Comparison of ENCODE assay signal across 25 cellular contexts in the genomic region with DNA sequence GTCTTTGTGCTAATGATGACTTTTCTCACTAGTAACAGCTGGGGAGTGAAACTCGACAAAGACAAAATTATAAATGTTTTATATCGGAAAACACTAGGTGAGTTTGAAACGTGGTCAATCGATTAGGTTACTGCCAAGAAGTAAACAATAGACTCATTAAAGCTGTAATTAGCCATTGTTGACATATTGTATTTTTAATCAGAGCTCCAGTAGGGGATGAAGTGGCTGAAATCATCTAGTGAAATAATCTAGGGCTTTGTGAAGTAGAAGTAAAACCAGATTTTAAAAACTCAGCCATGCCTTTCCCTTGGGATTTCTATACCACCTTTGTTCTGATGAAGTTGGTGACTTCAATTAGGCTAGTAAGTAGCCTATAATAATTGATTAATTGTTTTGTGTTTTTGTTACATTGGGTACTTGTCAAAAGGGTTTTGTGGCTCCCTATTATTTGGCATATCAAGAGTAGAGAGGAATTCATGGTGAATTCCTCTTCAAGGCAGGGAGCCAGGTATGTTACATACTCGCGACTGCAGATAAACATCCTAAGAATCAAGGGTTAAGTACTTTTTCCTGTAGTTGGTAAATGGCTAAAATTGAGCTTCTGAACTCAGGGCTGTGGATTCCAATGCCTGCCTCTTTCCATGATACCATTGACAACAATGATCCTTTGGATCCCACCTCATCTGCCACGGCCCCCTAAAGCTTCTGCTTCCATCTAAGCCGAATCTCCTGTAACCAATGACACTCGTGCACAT. TPM values are rescaled to one million over a fixed set of nuclear protein-coding genes. Genes with fewer than 3 reads are reported as not detected.
DNase-seq lines count a peak whose midpoint lies in the region; ATAC-seq, FAIRE-seq and TF ChIP-seq lines count a peak whose summit lies in the region.
"Had no signal": no experiment of that assay in that cellular context is flagged by ENCODE, and none has a peak within 500 bp of the region (broad histone marks: within the 10 kb centered on the region; RNA-seq: fewer than 3 reads in every experiment).

No MANE protein-coding gene starts in this region.

- no peaks in the 10 kb centered on the region for H3K9me3 ChIP-seq in PC-3 (ENCODE audit: low read length)

- no peaks in the 10 kb centered on the region for H3K9me2 ChIP-seq in PC-3 (replicated peaks; ENCODE audit: low read length)

- no peak overlapping the region for H2BK120ac ChIP-seq in mesendoderm (ENCODE audit: low read depth, low read length)

- no peaks in the 10 kb centered on the region for H4K20me1 ChIP-seq in PC-3 (ENCODE audit: low read length)

- intact Hi-C loops in PC-3 (cut with micrococcal nuclease) = no loop called here

- no peaks in the 10 kb centered on the region for H3K79me1 ChIP-seq in mesendoderm (ENCODE audit: low read length)

- peak; percentile 98 for FAIRE-seq in D721Med (lab: Jason Lieb, UNC)
- FAIRE-seq: GM18507, GM19239 had no signal

- H3K23ac ChIP-seq in mesendoderm (ENCODE audit: low read length) = no peak overlapping the region

- no peak overlapping the region for H3K4ac ChIP-seq in mesendoderm (ENCODE audit: low read depth, low read length)

- ATAC-seq in PC-3 = peak; percentile 62; the same call in 1 of the 2 replicates
- ATAC-seq: CD8-positive, alpha-beta T cell had no signal

- TF ChIP-seq CTCF in D721Med (IDR thresholded peaks at IDR 0.05; ENCODE audit: insufficient read depth, missing control alignments) (no peak), PC-3 (conservative IDR thresholded peaks at IDR 0.05; ENCODE audit: low read depth, low read length) (no peak)

- H4K8ac ChIP-seq in mesendoderm (ENCODE audit: low read depth, low read length) = no peak overlapping the region

- BruUV-seq in PC-3 (replicated peaks; lab: Mats Ljungman, UMichigan) = no TSS peak

- POLR2A ChIA-PET in PC-3 (lab: Charles Lee; ENCODE audit: unreplicated experiment) = no interaction called here

- H2AK5ac ChIP-seq in mesendoderm (ENCODE audit: low read length) = no peak overlapping the region

- CTCF ChIA-PET in PC-3 (lab: Charles Lee) = no interaction called here

- no peak overlapping the region for H3K56ac ChIP-seq in mesendoderm (ENCODE audit: low read length)

- no peaks in the 10 kb centered on the region for H3K79me2 ChIP-seq in PC-3 (ENCODE audit: low read length)
- no peaks in the 10 kb centered on the region for H3K79me2 ChIP-seq in mesendoderm (ENCODE audit: control insufficient read depth, insufficient read depth, low read length)

- no peaks in the 10 kb centered on the region for H3F3A ChIP-seq in PC-3 (ENCODE audit: low read length, unreplicated experiment)

- no CpG with 5 or more reads among the region's 9 CpGs for WGBS in mesendoderm (ENCODE audit: extremely low coverage, insufficient coverage, low lambda C conversion rate)

- no peak overlapping the region for H4K5ac ChIP-seq in mesendoderm (ENCODE audit: low read length)

- H3K4me2 ChIP-seq in PC-3 (ENCODE audit: low read length) (no peak overlapping the region), mesendoderm (ENCODE audit: low read length) (no peak overlapping the region)
- H3K4me2 ChIP-seq: PC-9 had no signal

- H3K4me1 ChIP-seq in PC-3 (ENCODE audit: insufficient read depth, low read length) (peaks cover 9% of the 10 kb centered on the region), mesendoderm (ENCODE audit: control insufficient read depth, low read depth, low read length) (no peaks in the 10 kb centered on the region)

- no peak overlapping the region for H2BK5ac ChIP-seq in mesendoderm (ENCODE audit: low read length)

- no peak overlapping the region for H2AFZ ChIP-seq in PC-3 (ENCODE audit: low read length)
- H2AFZ ChIP-seq: PC-9 had no signal

- H3K27me3 ChIP-seq in PC-3 (ENCODE audit: low read length) (no peaks in the 10 kb centered on the region), mesendoderm (ENCODE audit: insufficient read depth, low read length, poor library complexity) (no peaks in the 10 kb centered on the region)

- H3K9ac ChIP-seq in PC-3 (ENCODE audit: low read length) (no peak overlapping the region), mesendoderm (ENCODE audit: low read length) (no peak overlapping the region)

- H3K36me3 ChIP-seq in PC-3 (ENCODE audit: low read depth, low read length) (no peaks in the 10 kb centered on the region), mesendoderm (ENCODE audit: control insufficient read depth, insufficient read depth, low read length) (no peaks in the 10 kb centered on the region)

- no peak overlapping the region for H3K4me3 ChIP-seq in PC-3 (ENCODE audit: low read length)
- no peak overlapping the region for H3K4me3 ChIP-seq in mesendoderm (ENCODE audit: low read length)
- H3K4me3 ChIP-seq: PC-9 had no signal

- H3K18ac ChIP-seq in mesendoderm (ENCODE audit: low read length) = peak overlapping the region; percentile 23

- DNase-seq in NCI-H748 (lab: John Stamatoyannopoulos, UW; ENCODE audit: unreplicated experiment) (peak; percentile 12), NCI-H748 treated with DMSO at 0.1 percent for 48 hours (lab: John Stamatoyannopoulos, UW) (no peak), D721Med (ENCODE audit: insufficient read length, low spot score) (no peak), PC-3 (peak; percentile 8), mesendoderm (peak; percentile 65), UCSD-AML1 (lab: John Stamatoyannopoulos, UW; ENCODE audit: unreplicated experiment) (no peak), NCI-H1092 treated with DMSO at 0.1 percent for 48 hours (lab: John Stamatoyannopoulos, UW) (no peak)
- DNase-seq in activated CD8-positive, alpha-beta memory T cell treated with anti-CD3 and anti-CD28 coated beads, Interleukin-2, amount 50 U/mL, for 48 hours = no peak
- DNase-seq: AML-193; C1 segment of cervical spinal cord; CD8-positive, alpha-beta T cell; DMS53; GDM1; KBM-7; MM.1S; NCI-H1048; NCI-H187; NCI-H2107; NCI-H226; NCI-H510A treated with DMSO at 0.1 percent for 48 hours; PC-9; RPMI8226; SHP77 had no signal

- H2BK15ac ChIP-seq in mesendoderm (replicated peaks; ENCODE audit: low read depth) = no peak overlapping the region

- H3K27ac ChIP-seq in PC-3 (ENCODE audit: low read length) (no peak overlapping the region), mesendoderm (ENCODE audit: low read depth, low read length) (no peak overlapping the region)
- H3K27ac ChIP-seq: PC-9 had no signal

RNA-seq across cellular contexts. Expression of a gene that starts 31.6 kb away (rescaled TPM):
- total RNA-seq in PC-3 (2014; rRNA removed) = 10.3 and 13.2 TPM in 2 replicates
- 0.07 TPM for polyA plus RNA-seq in mesendoderm (2013, experiment 1 of 2)
- 0.13 TPM for polyA plus RNA-seq in mesendoderm (2013, experiment 2 of 2)

Comparison
In these comparisons a context has a peak if more than half of its experiments do, and no peak if none do; other contexts are left out.
1. DNase-seq: peak in NCI-H748 (single experiment), PC-3 (single experiment) and mesendoderm (single experiment); none in NCI-H748 treated with DMSO at 0.1 percent for 48 hours (single experiment), D721Med (single experiment), activated CD8-positive, alpha-beta memory T cell treated with anti-CD3 and anti-CD28 coated beads, Interleukin-2, amount 50 U/mL, for 48 hours (single experiment), UCSD-AML1 (single experiment) and NCI-H1092 treated with DMSO at 0.1 percent for 48 hours (single experiment).